ENCODE assay signal across 23 cellular contexts in genomic region chr15:88447206-88447605, GRCh38.
"Had no signal": no experiment of that assay in that cellular context is flagged by ENCODE, and none has a peak within 500 bp of the region (broad histone marks: within the 10 kb centered on the region; RNA-seq: fewer than 3 reads in every experiment).

No MANE protein-coding gene starts in this region.

- H3K27me3 ChIP-seq: tibial nerve had no signal

- DNase-seq: activated CD4-positive, alpha-beta memory T cell treated with anti-CD3 and anti-CD28 coated beads for 36 hours; activated CD4-positive, alpha-beta T cell treated with anti-CD3 and anti-CD28 coated beads for 4 hours; activated naive CD4-positive, alpha-beta T cell; activated naive CD8-positive, alpha-beta T cell treated with anti-CD3 and anti-CD28 coated beads for 36 hours; activated T-cell treated with anti-CD3 and anti-CD28 coated beads, Interleukin-2, amount 50 U/mL, for 1 hour; amniotic stem cell; effector CD8-positive, alpha-beta T cell; esophagus squamous epithelium; foreskin fibroblast; glutamatergic neuron; hippocampal formation; midbrain; nephron progenitor cell; occipital lobe; stimulated activated CD4-positive, alpha-beta T cell treated with anti-CD3 and anti-CD28 coated beads, Interleukin-12 subunit alpha, Interleukin-12 subunit beta, amount 100 ng/mL, for 4 hours; stimulated activated CD4-positive, alpha-beta T cell treated with anti-CD3 and anti-CD28 coated beads, Interleukin-1b, Interleukin-23, amount 100 ng/mL, for 48 hours; stimulated activated naive CD8-positive, alpha-beta T cell treated with anti-CD3 and anti-CD28 coated beads, Interleukin-15, Interleukin-2, amounts not matched to agents 100 U/mL and 50 U/mL, for 24 hours had no signal

- H3K4me3 ChIP-seq: esophagus squamous epithelium, tibial nerve had no signal

- ATAC-seq: activated T-helper 17 cell treated with anti-CD3 and anti-CD28 coated beads, Interleukin-2, amount 50 U/mL, for 72 hours; left lobe of liver; stimulated activated naive CD8-positive, alpha-beta T cell treated with anti-CD3 and anti-CD28 coated beads, Interleukin-15, Interleukin-2, amounts not matched to agents 100 U/mL and 50 U/mL, for 24 hours; WTC11 had no signal

- H3K36me3 ChIP-seq: esophagus squamous epithelium, tibial nerve had no signal

- H3K4me1 ChIP-seq: tibial nerve had no signal

- FAIRE-seq: islet of Langerhans, urothelium cell line had no signal

- H3K27ac ChIP-seq: esophagus squamous epithelium, tibial nerve had no signal
